11 cellular contexts compared by ENCODE assay signal in the genomic region with DNA sequence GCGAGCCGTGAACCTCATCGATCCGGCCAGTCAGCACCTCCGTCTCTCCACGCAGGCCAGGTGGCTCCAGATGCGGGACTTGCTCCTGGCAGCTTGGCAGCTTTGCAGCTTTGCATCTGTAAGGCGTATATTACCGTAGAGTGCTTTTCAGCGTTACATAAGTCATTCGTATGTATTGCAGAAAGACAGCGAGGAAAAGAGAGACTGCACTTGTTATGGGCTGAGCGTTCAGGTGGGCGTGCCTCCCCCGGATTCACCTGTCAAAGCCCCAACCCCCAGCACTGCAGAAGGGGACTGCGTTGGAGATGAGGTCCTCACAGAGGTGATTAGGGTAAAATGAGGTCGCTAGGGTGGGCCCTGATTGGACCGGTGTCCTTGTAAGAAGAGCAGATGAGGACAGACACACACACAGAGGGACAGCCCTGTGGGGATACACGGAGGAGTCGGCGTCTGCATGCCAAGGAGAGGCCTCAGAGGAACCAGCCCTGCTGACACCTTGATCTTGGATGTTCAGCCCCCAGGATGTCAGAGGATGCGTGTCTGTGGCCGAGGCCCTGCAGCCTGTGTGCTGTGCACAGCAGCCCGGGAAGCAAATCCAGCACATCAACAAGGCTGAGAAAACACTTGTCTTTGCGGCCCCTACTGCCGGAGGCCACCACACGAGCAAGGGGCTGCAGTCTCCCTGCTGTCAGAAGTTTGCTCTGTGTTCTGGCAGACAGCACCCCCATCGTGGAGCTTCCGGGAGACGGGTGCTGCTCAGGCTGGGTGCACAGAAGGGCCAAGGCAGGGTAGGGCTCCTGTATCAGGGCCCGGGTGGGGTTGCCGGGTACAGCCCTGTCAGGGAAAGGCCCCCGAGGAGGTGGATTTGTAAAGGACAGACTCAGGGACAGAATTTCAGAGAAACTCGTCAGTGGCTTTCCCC. TPM values are rescaled to one million over a fixed set of nuclear protein-coding genes. Genes with fewer than 3 reads are reported as not detected.
DNase-seq lines count a peak whose midpoint lies in the region; ATAC-seq and TF ChIP-seq lines count a peak whose summit lies in the region.
"Had no signal": no experiment of that assay in that cellular context is flagged by ENCODE, and none has a peak within 500 bp of the region (broad histone marks: within the 10 kb centered on the region; RNA-seq: fewer than 3 reads in every experiment).

No MANE protein-coding gene starts in this region.

- in situ Hi-C loops in GM13976 (cut with MboI; ENCODE audit: low sequenced_read_pairs, unreplicated experiment) = no loop called here

- TF ChIP-seq POLR2A in erythroblast (IDR thresholded peaks at IDR 0.05; ENCODE audit: low read length) = no peak

- ATAC-seq in GM21528 (IDR thresholded peaks at IDR 0.05; ENCODE audit: low FRiP score, unreplicated experiment) (peak; percentile 15), omental fat pad (ENCODE audit: low FRiP score) (no peak)
- ATAC-seq: gastrocnemius medialis had no signal

- DNase-seq in GM13976 (ENCODE audit: low spot score) (peak; percentile 55), NCI-H2171 (lab: John Stamatoyannopoulos, UW) (peak; percentile 81), erythroblast (lab: John Stamatoyannopoulos, UW) (peak; percentile 47 to 60), amniotic stem cell (lab: John Stamatoyannopoulos, UW) (no peak), omental fat pad (ENCODE audit: low spot score) (no peak)
- DNase-seq in effector CD8-positive, alpha-beta T cell (lab: John Stamatoyannopoulos, UW) = no peak
- DNase-seq: DMS53, gastrocnemius medialis, NCI-H1694, T1000 had no signal

- TF ChIP-seq CTCF in GM13976 (IDR thresholded peaks at IDR 0.05; ENCODE audit: borderline replicate concordance, control extremely low read depth, extremely low read depth, insufficient read depth, missing control alignments) (no peak), omental fat pad (IDR thresholded peaks at IDR 0.05) (no peak)

RNA-seq across cellular contexts. Expression of a gene that starts 10.9 kb away (rescaled TPM):
- 10 to 100 TPM; 29.7 to 47.0 (median 43.3) TPM for total RNA-seq in omental fat pad

Comparison
In these comparisons a context has a peak if more than half of its experiments do, and no peak if none do; other contexts are left out.
1. DNase-seq: peak in GM13976 (single experiment), NCI-H2171 (single experiment) and erythroblast (2 of 2); none in effector CD8-positive, alpha-beta T cell (single experiment), amniotic stem cell (single experiment) and omental fat pad (single experiment).